ENCODE assay signal across 1 cellular context in the genomic region with DNA sequence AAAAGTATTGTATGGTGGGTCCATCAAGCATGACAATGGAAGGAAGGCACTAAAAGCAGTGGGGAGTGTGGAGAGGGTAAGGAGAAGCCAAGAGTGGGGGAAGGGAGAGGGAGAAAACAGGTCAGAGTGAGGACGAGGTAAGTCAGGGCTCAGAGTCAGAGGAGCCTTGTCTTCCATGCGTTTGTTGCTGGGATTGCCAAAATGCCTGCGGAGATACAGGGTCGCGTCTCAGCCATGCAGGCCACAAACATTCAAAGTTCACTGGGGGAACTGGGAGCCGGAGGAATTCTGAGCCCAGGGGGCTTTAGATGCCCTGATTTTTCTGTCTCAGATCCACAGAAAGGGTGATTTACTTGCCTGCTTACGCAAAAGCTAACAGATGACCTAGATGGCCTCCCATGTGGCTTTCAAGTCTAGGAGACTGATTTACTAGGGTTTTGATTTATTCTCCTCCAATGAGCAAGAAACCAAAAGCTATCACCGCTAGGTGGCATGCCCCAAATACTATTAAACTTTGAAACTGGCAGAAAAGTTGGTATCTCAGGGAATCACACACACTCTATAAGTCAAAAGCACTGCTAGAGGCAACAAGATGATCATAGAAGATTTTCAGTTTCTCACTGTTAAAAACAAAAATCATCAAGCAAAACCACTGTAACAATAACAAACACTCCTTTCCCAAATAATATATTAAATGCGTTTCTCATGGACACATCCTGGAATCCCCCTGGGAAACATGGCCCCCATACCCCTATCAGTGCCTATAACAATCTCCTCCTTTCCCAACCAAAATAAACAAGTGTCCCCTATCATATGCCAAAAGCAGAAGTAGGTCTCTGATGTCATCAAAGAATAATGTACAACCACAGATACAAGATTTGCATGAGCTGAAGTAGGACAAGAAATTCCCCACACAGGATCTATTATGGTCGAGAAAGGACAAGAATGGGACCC.
TF ChIP-seq lines count a peak whose summit lies in the region.

No MANE protein-coding gene starts in this region.

TF ChIP-seq in GM12878, 131 proteins besides CTCF, POLR2A, EP300 and RAD21 (continued from another document):
- TF ChIP-seq, protein P1, sequence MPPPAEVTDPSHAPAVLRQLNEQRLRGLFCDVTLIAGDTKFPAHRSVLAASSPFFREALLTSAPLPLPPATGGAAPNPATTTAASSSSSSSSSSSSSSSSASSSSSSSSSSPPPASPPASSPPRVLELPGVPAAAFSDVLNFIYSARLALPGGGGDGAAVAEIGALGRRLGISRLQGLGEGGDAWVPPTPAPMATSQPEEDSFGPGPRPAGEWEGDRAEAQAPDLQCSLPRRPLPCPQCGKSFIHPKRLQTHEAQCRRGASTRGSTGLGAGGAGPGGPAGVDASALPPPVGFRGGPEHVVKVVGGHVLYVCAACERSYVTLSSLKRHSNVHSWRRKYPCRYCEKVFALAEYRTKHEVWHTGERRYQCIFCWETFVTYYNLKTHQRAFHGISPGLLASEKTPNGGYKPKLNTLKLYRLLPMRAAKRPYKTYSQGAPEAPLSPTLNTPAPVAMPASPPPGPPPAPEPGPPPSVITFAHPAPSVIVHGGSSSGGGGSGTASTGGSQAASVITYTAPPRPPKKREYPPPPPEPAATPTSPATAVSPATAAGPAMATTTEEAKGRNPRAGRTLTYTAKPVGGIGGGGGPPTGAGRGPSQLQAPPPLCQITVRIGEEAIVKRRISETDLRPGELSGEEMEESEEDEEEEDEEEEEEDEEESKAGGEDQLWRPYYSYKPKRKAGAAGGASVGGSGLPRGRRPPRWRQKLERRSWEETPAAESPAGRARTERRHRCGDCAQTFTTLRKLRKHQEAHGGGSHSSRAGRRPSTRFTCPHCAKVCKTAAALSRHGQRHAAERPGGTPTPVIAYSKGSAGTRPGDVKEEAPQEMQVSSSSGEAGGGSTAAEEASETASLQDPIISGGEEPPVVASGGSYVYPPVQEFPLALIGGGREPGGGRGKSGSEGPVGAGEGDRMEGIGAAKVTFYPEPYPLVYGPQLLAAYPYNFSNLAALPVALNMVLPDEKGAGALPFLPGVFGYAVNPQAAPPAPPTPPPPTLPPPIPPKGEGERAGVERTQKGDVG (CRISPR knock-in tag; IDR thresholded peaks at IDR 0.05): no peak
- 0 out of 2 replicates have a peak, but pooled peaks have one; percentile 35 for TF ChIP-seq CREM (IDR thresholded peaks at IDR 0.05; ENCODE audit: low read depth)
- peak; percentile 7; the same call in 1 of the 2 replicates for TF ChIP-seq RAD51 (IDR thresholded peaks at IDR 0.05)
- TF ChIP-seq CHD2 (IDR thresholded peaks at IDR 0.05; ENCODE audit: borderline replicate concordance, low read depth, low read length): peak; percentile 17; the same call in 1 of the 2 replicates
- TF ChIP-seq, protein P2, sequence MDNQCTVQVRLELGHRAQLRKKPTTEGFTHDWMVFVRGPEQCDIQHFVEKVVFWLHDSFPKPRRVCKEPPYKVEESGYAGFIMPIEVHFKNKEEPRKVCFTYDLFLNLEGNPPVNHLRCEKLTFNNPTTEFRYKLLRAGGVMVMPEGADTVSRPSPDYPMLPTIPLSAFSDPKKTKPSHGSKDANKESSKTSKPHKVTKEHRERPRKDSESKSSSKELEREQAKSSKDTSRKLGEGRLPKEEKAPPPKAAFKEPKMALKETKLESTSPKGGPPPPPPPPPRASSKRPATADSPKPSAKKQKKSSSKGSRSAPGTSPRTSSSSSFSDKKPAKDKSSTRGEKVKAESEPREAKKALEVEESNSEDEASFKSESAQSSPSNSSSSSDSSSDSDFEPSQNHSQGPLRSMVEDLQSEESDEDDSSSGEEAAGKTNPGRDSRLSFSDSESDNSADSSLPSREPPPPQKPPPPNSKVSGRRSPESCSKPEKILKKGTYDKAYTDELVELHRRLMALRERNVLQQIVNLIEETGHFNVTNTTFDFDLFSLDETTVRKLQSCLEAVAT (IDR thresholded peaks at IDR 0.05): peak; percentile 60; the same call in 1 of the 2 replicates
- TF ChIP-seq, protein P3, sequence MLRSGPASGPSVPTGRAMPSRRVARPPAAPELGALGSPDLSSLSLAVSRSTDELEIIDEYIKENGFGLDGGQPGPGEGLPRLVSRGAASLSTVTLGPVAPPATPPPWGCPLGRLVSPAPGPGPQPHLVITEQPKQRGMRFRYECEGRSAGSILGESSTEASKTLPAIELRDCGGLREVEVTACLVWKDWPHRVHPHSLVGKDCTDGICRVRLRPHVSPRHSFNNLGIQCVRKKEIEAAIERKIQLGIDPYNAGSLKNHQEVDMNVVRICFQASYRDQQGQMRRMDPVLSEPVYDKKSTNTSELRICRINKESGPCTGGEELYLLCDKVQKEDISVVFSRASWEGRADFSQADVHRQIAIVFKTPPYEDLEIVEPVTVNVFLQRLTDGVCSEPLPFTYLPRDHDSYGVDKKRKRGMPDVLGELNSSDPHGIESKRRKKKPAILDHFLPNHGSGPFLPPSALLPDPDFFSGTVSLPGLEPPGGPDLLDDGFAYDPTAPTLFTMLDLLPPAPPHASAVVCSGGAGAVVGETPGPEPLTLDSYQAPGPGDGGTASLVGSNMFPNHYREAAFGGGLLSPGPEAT (IDR thresholded peaks at IDR 0.05; ENCODE audit: low read depth): peak; percentile 90; the same call in 1 of the 2 replicates
- TF ChIP-seq SMARCA5 (IDR thresholded peaks at IDR 0.05): peak; percentile 97
- no peak for TF ChIP-seq MYB (IDR thresholded peaks at IDR 0.05; ENCODE audit: borderline replicate concordance, low read depth, low read length)
- peak; percentile 54; the same call in 1 of the 2 replicates for TF ChIP-seq EED (IDR thresholded peaks at IDR 0.05; ENCODE audit: low read depth)
- TF ChIP-seq, protein P4, sequence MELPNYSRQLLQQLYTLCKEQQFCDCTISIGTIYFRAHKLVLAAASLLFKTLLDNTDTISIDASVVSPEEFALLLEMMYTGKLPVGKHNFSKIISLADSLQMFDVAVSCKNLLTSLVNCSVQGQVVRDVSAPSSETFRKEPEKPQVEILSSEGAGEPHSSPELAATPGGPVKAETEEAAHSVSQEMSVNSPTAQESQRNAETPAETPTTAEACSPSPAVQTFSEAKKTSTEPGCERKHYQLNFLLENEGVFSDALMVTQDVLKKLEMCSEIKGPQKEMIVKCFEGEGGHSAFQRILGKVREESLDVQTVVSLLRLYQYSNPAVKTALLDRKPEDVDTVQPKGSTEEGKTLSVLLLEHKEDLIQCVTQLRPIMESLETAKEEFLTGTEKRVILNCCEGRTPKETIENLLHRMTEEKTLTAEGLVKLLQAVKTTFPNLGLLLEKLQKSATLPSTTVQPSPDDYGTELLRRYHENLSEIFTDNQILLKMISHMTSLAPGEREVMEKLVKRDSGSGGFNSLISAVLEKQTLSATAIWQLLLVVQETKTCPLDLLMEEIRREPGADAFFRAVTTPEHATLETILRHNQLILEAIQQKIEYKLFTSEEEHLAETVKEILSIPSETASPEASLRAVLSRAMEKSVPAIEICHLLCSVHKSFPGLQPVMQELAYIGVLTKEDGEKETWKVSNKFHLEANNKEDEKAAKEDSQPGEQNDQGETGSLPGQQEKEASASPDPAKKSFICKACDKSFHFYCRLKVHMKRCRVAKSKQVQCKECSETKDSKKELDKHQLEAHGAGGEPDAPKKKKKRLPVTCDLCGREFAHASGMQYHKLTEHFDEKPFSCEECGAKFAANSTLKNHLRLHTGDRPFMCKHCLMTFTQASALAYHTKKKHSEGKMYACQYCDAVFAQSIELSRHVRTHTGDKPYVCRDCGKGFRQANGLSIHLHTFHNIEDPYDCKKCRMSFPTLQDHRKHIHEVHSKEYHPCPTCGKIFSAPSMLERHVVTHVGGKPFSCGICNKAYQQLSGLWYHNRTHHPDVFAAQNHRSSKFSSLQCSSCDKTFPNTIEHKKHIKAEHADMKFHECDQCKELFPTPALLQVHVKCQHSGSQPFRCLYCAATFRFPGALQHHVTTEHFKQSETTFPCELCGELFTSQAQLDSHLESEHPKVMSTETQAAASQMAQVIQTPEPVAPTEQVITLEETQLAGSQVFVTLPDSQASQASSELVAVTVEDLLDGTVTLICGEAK (IDR thresholded peaks at IDR 0.05; ENCODE audit: borderline replicate concordance): no peak
- TF ChIP-seq, protein P5, sequence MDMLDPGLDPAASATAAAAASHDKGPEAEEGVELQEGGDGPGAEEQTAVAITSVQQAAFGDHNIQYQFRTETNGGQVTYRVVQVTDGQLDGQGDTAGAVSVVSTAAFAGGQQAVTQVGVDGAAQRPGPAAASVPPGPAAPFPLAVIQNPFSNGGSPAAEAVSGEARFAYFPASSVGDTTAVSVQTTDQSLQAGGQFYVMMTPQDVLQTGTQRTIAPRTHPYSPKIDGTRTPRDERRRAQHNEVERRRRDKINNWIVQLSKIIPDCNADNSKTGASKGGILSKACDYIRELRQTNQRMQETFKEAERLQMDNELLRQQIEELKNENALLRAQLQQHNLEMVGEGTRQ (IDR thresholded peaks at IDR 0.05; ENCODE audit: borderline replicate concordance, low read depth, low read length): no peak
- TF ChIP-seq TBL1XR1 (IDR thresholded peaks at IDR 0.05; ENCODE audit: low read depth, low read length): peak; percentile 69
- no peak for TF ChIP-seq ZZZ3 (IDR thresholded peaks at IDR 0.05; ENCODE audit: control insufficient read depth, insufficient read length, low read depth)
- 0 out of 2 replicates have a peak, but pooled peaks have one; percentile 19 for TF ChIP-seq LARP7 (IDR thresholded peaks at IDR 0.05)
- TF ChIP-seq ZNF24 (IDR thresholded peaks at IDR 0.05): no peak
- TF ChIP-seq ATF7 (IDR thresholded peaks at IDR 0.05; ENCODE audit: low read depth): peak; percentile 95
